Comparison of ENCODE assay signal across 12 cellular contexts in the genomic region with DNA sequence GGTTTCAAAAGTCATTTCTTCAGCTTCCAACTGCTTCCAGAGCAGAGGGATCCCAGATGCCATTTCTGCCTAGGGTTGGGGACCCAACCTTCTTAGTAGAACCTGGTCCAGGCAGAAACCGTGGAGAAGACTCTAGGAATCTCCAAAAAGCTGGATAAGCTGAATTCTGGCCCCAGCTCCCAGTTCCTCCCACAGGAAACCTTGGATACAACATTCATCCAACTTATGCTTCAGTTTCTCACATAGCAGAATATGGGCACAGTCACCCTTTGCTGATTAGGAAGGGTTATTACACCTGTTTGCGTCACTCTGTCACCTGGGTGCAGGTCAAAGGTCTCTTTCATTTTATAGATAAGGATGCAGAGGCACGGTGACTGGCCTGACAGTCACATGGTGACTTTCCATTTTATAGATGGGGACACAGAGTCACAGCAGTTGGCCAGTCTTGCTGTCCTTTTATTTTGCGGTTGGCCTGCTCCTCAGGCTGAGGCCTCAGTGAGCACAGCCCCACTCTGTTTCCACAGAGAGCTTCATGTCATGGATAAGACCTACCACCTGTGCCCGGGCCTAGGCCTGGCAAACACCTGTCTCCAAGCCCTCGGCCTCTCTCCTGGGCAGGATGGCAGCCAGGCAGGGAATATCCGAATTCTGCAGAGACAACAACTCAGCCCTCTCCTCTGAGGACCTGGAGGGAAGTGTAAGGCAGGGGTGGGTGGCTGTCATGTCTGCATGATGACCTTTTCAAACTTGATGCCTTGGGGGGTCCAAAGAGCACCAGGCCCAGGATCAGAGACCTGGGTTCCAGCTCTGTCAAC.
A peak's percentile ranks its signal among the peaks of the same experiment; 100 is the strongest.
DNase-seq lines count a peak whose midpoint lies in the region; ATAC-seq and TF ChIP-seq lines count a peak whose summit lies in the region.
"Had no signal": no experiment of that assay in that cellular context is flagged by ENCODE, and none has a peak within 500 bp of the region (broad histone marks: within the 10 kb centered on the region; RNA-seq: fewer than 3 reads in every experiment).

No MANE protein-coding gene starts in this region.

- H2BK15ac ChIP-seq in IMR-90 (ENCODE audit: low read depth, low read length): peak overlapping the region; percentile 1; the same call in 1 of the 3 replicates

- in situ Hi-C loops in IMR-90 (cut with MboI; ENCODE audit: low sequenced_read_pairs): no loop called here

- peak overlapping the region; percentile 11; the same call in 1 of the 2 replicates for H2BK20ac ChIP-seq in IMR-90 (ENCODE audit: low read depth, low read length)

- H3K27ac ChIP-seq in IMR-90 (ENCODE audit: insufficient read depth, low read length) (peak overlapping the region; percentile 25; the same call in 1 of the 2 replicates), layer of hippocampus (ENCODE audit: low read depth, low read length) (peak overlapping the region; percentile 79)

- H3K36me3 Mint-ChIP-seq in activated T-helper 1 cell treated with anti-CD3 and anti-CD28 coated beads, Interleukin-12 subunit alpha, Interleukin-12 subunit beta, Interleukin-2, Interleukin-4 antibody, amounts not matched to agents 30 ng/mL and 10 ng/mL and 1 ng/mL, durations not matched to agents 14 hours and 24 hours and 36 hours (ENCODE audit: low read depth): peaks cover 6% of the 10 kb centered on the region
- peaks cover 9% of the 10 kb centered on the region for H3K36me3 Mint-ChIP-seq in stimulated activated memory B cell treated with anti-CD40 and anti-IgM and Interleukin-4, amounts not matched to agents 10 μg/mL and 1 μg/mL and 100 μg/mL, for 72 hours

- H3K56ac ChIP-seq in IMR-90 (ENCODE audit: extremely low read depth, insufficient read depth, low read length): no peak overlapping the region

- no peak for TF ChIP-seq CTCF in IMR-90 (conservative IDR thresholded peaks at IDR 0.05; ENCODE audit: low read depth, low read length)
- TF ChIP-seq CTCF in GM10266 (IDR thresholded peaks at IDR 0.05; ENCODE audit: control insufficient read depth, insufficient read depth, low read depth, missing control alignments): no peak

- intact Hi-C loops in IMR-90 (cut with micrococcal nuclease): no loop called here
- intact Hi-C loops in activated T-helper 1 cell treated with anti-CD3 and anti-CD28 coated beads, Interleukin-12 subunit alpha, Interleukin-12 subunit beta, Interleukin-2, Interleukin-4 antibody, amounts not matched to agents 30 ng/mL and 10 ng/mL and 1 ng/mL, durations not matched to agents 14 hours and 24 hours and 36 hours (cut with micrococcal nuclease): loop anchor here (1.0 to 5.0 kb wide), 8 partner anchors 13 to 370 kb away; no protein-coding TSS in a partner anchor

- H2AFZ ChIP-seq in IMR-90 (replicated peaks; ENCODE audit: low read length, poor library complexity): no peak overlapping the region

- POLR2A ChIA-PET in IMR-90 (lab: Charles Lee; ENCODE audit: unreplicated experiment): no interaction called here

- no peak overlapping the region for H2BK5ac ChIP-seq in IMR-90 (ENCODE audit: low read depth, low read length, poor library complexity, severe bottlenecking)

- H2BK120ac ChIP-seq in IMR-90 (ENCODE audit: low read depth, low read length): peak overlapping the region; percentile 64; the same call in 1 of the 2 replicates

- no peak overlapping the region for H4K91ac ChIP-seq in IMR-90 (ENCODE audit: insufficient read depth, low read depth, low read length)

- no peak overlapping the region for H3K4me3 ChIP-seq in IMR-90 (ENCODE audit: insufficient read depth, low read depth, low read length)
- H3K4me3 ChIP-seq: lung had no signal

- DNase-seq in IMR-90: no peak
- DNase-seq in activated T-helper 1 cell treated with anti-CD3 and anti-CD28 coated beads, Interleukin-12 subunit alpha, Interleukin-12 subunit beta, Interleukin-2, Interleukin-4 antibody, amounts not matched to agents 30 ng/mL and 10 ng/mL and 1 ng/mL, durations not matched to agents 14 hours and 24 hours and 36 hours (ENCODE audit: low spot score): no peak
- no peak for DNase-seq in amniotic stem cell (lab: John Stamatoyannopoulos, UW)
- no peak for DNase-seq in NCI-H1092 treated with DMSO at 0.1 percent for 48 hours (lab: John Stamatoyannopoulos, UW)
- no peak for DNase-seq in NCI-H2227 (lab: John Stamatoyannopoulos, UW; ENCODE audit: unreplicated experiment)
- no peak for DNase-seq in GM10266 (ENCODE audit: extremely low spot score)
- DNase-seq: GF-D8, NCI-H1436 treated with DMSO at 0.1 percent for 48 hours, SHP77 had no signal

- H2AK9ac ChIP-seq in IMR-90 (replicated peaks; ENCODE audit: low read depth, low read length, poor library complexity): no peak overlapping the region

- H3K23ac ChIP-seq in IMR-90 (ENCODE audit: low read depth, low read length): 0 out of 2 replicates have a peak overlapping the region, but pooled peaks have one; percentile 27

- H3K27me3 Mint-ChIP-seq in activated T-helper 1 cell treated with anti-CD3 and anti-CD28 coated beads, Interleukin-12 subunit alpha, Interleukin-12 subunit beta, Interleukin-2, Interleukin-4 antibody, amounts not matched to agents 30 ng/mL and 10 ng/mL and 1 ng/mL, durations not matched to agents 14 hours and 24 hours and 36 hours (ENCODE audit: insufficient read depth): no peaks in the 10 kb centered on the region
- no peaks in the 10 kb centered on the region for H3K27me3 Mint-ChIP-seq in stimulated activated memory B cell treated with anti-CD40 and anti-IgM and Interleukin-4, amounts not matched to agents 10 μg/mL and 1 μg/mL and 100 μg/mL, for 72 hours

- peak overlapping the region; percentile 75 for H3K4me3 Mint-ChIP-seq in activated T-helper 1 cell treated with anti-CD3 and anti-CD28 coated beads, Interleukin-12 subunit alpha, Interleukin-12 subunit beta, Interleukin-2, Interleukin-4 antibody, amounts not matched to agents 30 ng/mL and 10 ng/mL and 1 ng/mL, durations not matched to agents 14 hours and 24 hours and 36 hours
- H3K4me3 Mint-ChIP-seq in stimulated activated memory B cell treated with anti-CD40 and anti-IgM and Interleukin-4, amounts not matched to agents 10 μg/mL and 1 μg/mL and 100 μg/mL, for 72 hours: peak overlapping the region; percentile 3

- peaks cover 55% of the 10 kb centered on the region for H3K36me3 ChIP-seq in IMR-90 (ENCODE audit: control insufficient read depth, insufficient read depth, low read length)

- no peak overlapping the region for H3K9ac ChIP-seq in IMR-90 (ENCODE audit: low read depth, low read length)

- dilution Hi-C loops in IMR-90 (cut with HindIII; ENCODE audit: low sequenced_read_pairs, unreplicated experiment): no loop called here

- H3K9me3 Mint-ChIP-seq in activated T-helper 1 cell treated with anti-CD3 and anti-CD28 coated beads, Interleukin-12 subunit alpha, Interleukin-12 subunit beta, Interleukin-2, Interleukin-4 antibody, amounts not matched to agents 30 ng/mL and 10 ng/mL and 1 ng/mL, durations not matched to agents 14 hours and 24 hours and 36 hours: no peaks in the 10 kb centered on the region
- H3K9me3 Mint-ChIP-seq in stimulated activated memory B cell treated with anti-CD40 and anti-IgM and Interleukin-4, amounts not matched to agents 10 μg/mL and 1 μg/mL and 100 μg/mL, for 72 hours: no peaks in the 10 kb centered on the region

- H2AK5ac ChIP-seq in IMR-90 (ENCODE audit: low read depth, low read length): peak overlapping the region; percentile 44

- H3K4me1 ChIP-seq in IMR-90 (ENCODE audit: control insufficient read depth, insufficient read depth, low read length): peaks cover 12% of the 10 kb centered on the region

- peak overlapping the region in 1 of 2 experiments; percentile 16; a peak in 1 of 4 replicates for H4K8ac ChIP-seq in IMR-90 (ENCODE audit: low read depth in 2 of 2, low read length in 2 of 2)

- no TSS peak for BruUV-seq in IMR-90 (replicated peaks; lab: Mats Ljungman, UMichigan)

- H3K9me3 ChIP-seq in IMR-90 (ENCODE audit: control insufficient read depth, insufficient read depth, low read length): no peaks in the 10 kb centered on the region

- 100% methylated on average over 2 of the region's 7 CpGs; no CpG with 5 or more reads in 1 of the 2 experiments for WGBS in IMR-90 (ENCODE audit: extremely low coverage in 2 of 2, insufficient read length in 1 of 2), 2 experiments

- peaks cover 27% of the 10 kb centered on the region for H4K20me1 ChIP-seq in IMR-90 (ENCODE audit: insufficient read depth, low read length)

- H3K27me3 ChIP-seq in IMR-90 (ENCODE audit: control insufficient read depth, insufficient read depth, low read length) (no peaks in the 10 kb centered on the region), layer of hippocampus (ENCODE audit: control insufficient read depth, insufficient read depth, low read length) (no peaks in the 10 kb centered on the region)

- peaks cover 44% of the 10 kb centered on the region for H3K9me1 ChIP-seq in IMR-90 (ENCODE audit: insufficient read depth, low read length)

- no peak for ATAC-seq in IMR-90 (ENCODE audit: low read depth)
- ATAC-seq in stimulated activated memory B cell treated with anti-CD40 and anti-IgM and Interleukin-4, amounts not matched to agents 10 μg/mL and 1 μg/mL and 100 μg/mL, for 72 hours: no peak

- peak overlapping the region; percentile 99 for H3K27ac Mint-ChIP-seq in activated T-helper 1 cell treated with anti-CD3 and anti-CD28 coated beads, Interleukin-12 subunit alpha, Interleukin-12 subunit beta, Interleukin-2, Interleukin-4 antibody, amounts not matched to agents 30 ng/mL and 10 ng/mL and 1 ng/mL, durations not matched to agents 14 hours and 24 hours and 36 hours
- peak overlapping the region; percentile 97 for H3K27ac Mint-ChIP-seq in stimulated activated memory B cell treated with anti-CD40 and anti-IgM and Interleukin-4, amounts not matched to agents 10 μg/mL and 1 μg/mL and 100 μg/mL, for 72 hours

- no peak overlapping the region for H4K5ac ChIP-seq in IMR-90 (ENCODE audit: low read depth, low read length)

- TF ChIP-seq POLR2A in IMR-90 (IDR thresholded peaks at IDR 0.05; ENCODE audit: low read depth, low read length): no peak

- H3K4me1 Mint-ChIP-seq in activated T-helper 1 cell treated with anti-CD3 and anti-CD28 coated beads, Interleukin-12 subunit alpha, Interleukin-12 subunit beta, Interleukin-2, Interleukin-4 antibody, amounts not matched to agents 30 ng/mL and 10 ng/mL and 1 ng/mL, durations not matched to agents 14 hours and 24 hours and 36 hours (ENCODE audit: low read depth): peaks cover 73% of the 10 kb centered on the region
- peaks cover 90% of the 10 kb centered on the region for H3K4me1 Mint-ChIP-seq in stimulated activated memory B cell treated with anti-CD40 and anti-IgM and Interleukin-4, amounts not matched to agents 10 μg/mL and 1 μg/mL and 100 μg/mL, for 72 hours

- H3K4ac ChIP-seq in IMR-90 (ENCODE audit: low read depth, low read length): peak overlapping the region; percentile 5; the same call in 1 of the 2 replicates

- H3K79me1 ChIP-seq in IMR-90 (ENCODE audit: low read depth in 1 of 2, low read length in 2 of 2): peaks cover 32 to 91% of the 10 kb centered on the region in 2 experiments; a peak in 3 of 4 replicates

- peak overlapping the region; percentile 71 for H3K14ac ChIP-seq in IMR-90 (replicated peaks; ENCODE audit: low read depth, low read length)

- TF ChIP-seq RAD21 in IMR-90 (IDR thresholded peaks at IDR 0.05; ENCODE audit: low read length): no peak

- CTCF ChIA-PET in IMR-90 (lab: Yijun Ruan, JAX): no interaction called here

- no peak overlapping the region for H3K4me2 ChIP-seq in IMR-90 (ENCODE audit: low read depth, low read length)

- no peak overlapping the region for H3K18ac ChIP-seq in IMR-90 (ENCODE audit: low read depth, low read length)

TF ChIP-seq in IMR-90, 13 proteins besides CTCF, POLR2A, EP300 and RAD21 (continues in another document):
- no peak for TF ChIP-seq FOS (IDR thresholded peaks at IDR 0.05; ENCODE audit: low read depth, low read length)
